18 cellular contexts compared by ENCODE assay signal in the genomic region with DNA sequence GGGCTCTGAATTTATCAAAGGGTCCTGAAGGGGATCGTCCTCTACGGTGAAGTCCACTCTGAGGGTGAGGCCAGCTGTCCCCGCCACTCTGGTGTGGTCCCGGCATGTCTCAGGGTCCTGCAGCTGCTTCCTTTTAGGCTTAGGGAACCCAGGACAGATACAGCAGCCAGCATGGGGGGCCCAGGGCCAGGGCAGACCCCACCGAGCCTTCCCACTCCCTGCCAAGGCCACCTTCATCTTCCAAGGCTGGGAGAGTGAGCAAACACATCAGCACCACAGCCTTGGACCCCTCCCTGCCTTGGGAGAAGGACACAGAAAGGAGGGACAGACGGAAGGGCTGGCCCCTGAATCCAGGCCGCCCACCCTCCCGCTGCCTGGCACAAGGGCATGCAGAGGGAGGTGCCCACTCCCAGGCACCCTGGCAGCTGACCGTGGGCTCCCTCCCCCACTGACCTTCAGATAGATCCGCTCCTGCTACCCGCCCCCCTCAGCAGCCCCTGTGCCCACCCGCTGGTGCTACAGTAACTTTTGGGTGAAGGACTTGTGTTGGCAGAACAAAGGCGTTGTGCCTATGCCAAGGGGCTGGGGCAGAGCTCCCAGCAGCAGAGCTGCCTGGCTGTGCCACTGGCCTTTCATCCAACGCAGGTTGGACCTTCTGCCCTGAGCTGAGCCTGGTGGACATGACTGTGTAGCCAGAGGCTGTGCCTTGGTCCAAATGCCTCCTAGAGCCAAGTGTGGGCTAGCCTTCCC. TPM values are rescaled to one million over a fixed set of nuclear protein-coding genes. Genes with fewer than 3 reads are reported as not detected.
DNase-seq lines count a peak whose midpoint lies in the region; ATAC-seq, FAIRE-seq and TF ChIP-seq lines count a peak whose summit lies in the region.
"Had no signal": no experiment of that assay in that cellular context is flagged by ENCODE, and none has a peak within 500 bp of the region (broad histone marks: within the 10 kb centered on the region; RNA-seq: fewer than 3 reads in every experiment).

No MANE protein-coding gene starts in this region.

- no peaks in the 10 kb centered on the region for H3K9me3 Mint-ChIP-seq in activated naive CD4-positive, alpha-beta T cell treated with anti-CD3 and anti-CD28 coated beads, Interleukin-2, amount 10 ng/mL, durations not matched to agents 7 days and 5 days
- H3K9me3 Mint-ChIP-seq in activated naive CD4-positive, alpha-beta T cell treated with anti-CD3 and anti-CD28 coated beads for 36 hours: no peaks in the 10 kb centered on the region
- H3K9me3 Mint-ChIP-seq in mesothelial cell of epicardium: no peaks in the 10 kb centered on the region
- H3K9me3 Mint-ChIP-seq: effector memory CD8-positive, alpha-beta T cell; neural progenitor cell had no signal

- H3K4me3 Mint-ChIP-seq in activated naive CD4-positive, alpha-beta T cell treated with anti-CD3 and anti-CD28 coated beads, Interleukin-2, amount 10 ng/mL, durations not matched to agents 7 days and 5 days: no peak overlapping the region
- no peak overlapping the region for H3K4me3 Mint-ChIP-seq in activated naive CD4-positive, alpha-beta T cell treated with anti-CD3 and anti-CD28 coated beads for 36 hours
- peak overlapping the region; percentile 95 for H3K4me3 Mint-ChIP-seq in mesothelial cell of epicardium
- H3K4me3 Mint-ChIP-seq: effector memory CD8-positive, alpha-beta T cell; neural progenitor cell had no signal

- WGBS in prostate gland: 92% methylated on average over 14 of the region's 14 CpGs

- peak; percentile 13 for DNase-seq in activated naive CD4-positive, alpha-beta T cell treated with anti-CD3 and anti-CD28 coated beads, Interleukin-2, amount 10 ng/mL, durations not matched to agents 7 days and 5 days
- no peak for DNase-seq in activated naive CD4-positive, alpha-beta T cell treated with anti-CD3 and anti-CD28 coated beads for 36 hours
- no peak for DNase-seq in bronchial epithelial cell (ENCODE audit: low read depth)
- no peak for DNase-seq in mesothelial cell of epicardium (ENCODE audit: low spot score in 2 of 2, unreplicated experiment in 2 of 2)
- no peak for DNase-seq in thoracic aorta (ENCODE audit: low spot score)
- no peak for DNase-seq in prostate gland (ENCODE audit: low spot score)
- no peak for DNase-seq in A673 (ENCODE audit: low spot score)
- DNase-seq: amniotic stem cell; effector memory CD8-positive, alpha-beta T cell; IMR-90; NCI-H1105 treated with DMSO at 0.1 percent for 48 hours; NCI-H2081 treated with DMSO at 0.1 percent for 48 hours; NK-92 treated with Interleukin-12 subunit alpha and Interleukin-12 subunit beta, amount 100 ng/mL, for 24 hours; SW 1271 had no signal

- no peaks in the 10 kb centered on the region for H3K9me3 ChIP-seq in thoracic aorta
- H3K9me3 ChIP-seq in prostate gland: no peaks in the 10 kb centered on the region
- no peaks in the 10 kb centered on the region for H3K9me3 ChIP-seq in A673 (ENCODE audit: low read depth, low read length, poor library complexity, severe bottlenecking)

- POLR2A ChIA-PET in A673 (lab: Charles Lee; ENCODE audit: low non-redundant PET): no interaction called here

- H3K4me3 ChIP-seq in bronchial epithelial cell (ENCODE audit: low read depth, low read length) (no peak overlapping the region), thoracic aorta (no peak overlapping the region), prostate gland (no peak overlapping the region), A673 (ENCODE audit: low read depth, low read length, poor library complexity, severe bottlenecking) (no peak overlapping the region)
- H3K4me3 ChIP-seq: neural progenitor cell had no signal

- peak overlapping the region; percentile 43 to 76 for H3K27ac ChIP-seq in thoracic aorta
- H3K27ac ChIP-seq in prostate gland: no peak overlapping the region
- H3K27ac ChIP-seq in A673 (ENCODE audit: low read depth, low read length, poor library complexity, severe bottlenecking): no peak overlapping the region
- H3K27ac ChIP-seq: neural progenitor cell had no signal

- no peaks in the 10 kb centered on the region for H3K36me3 ChIP-seq in bronchial epithelial cell (ENCODE audit: control insufficient read depth, insufficient read depth, low read length)
- H3K36me3 ChIP-seq in thoracic aorta: no peaks in the 10 kb centered on the region
- no peaks in the 10 kb centered on the region for H3K36me3 ChIP-seq in prostate gland
- H3K36me3 ChIP-seq in A673 (ENCODE audit: insufficient read depth, low read length, poor library complexity, severe bottlenecking): no peaks in the 10 kb centered on the region
- H3K36me3 ChIP-seq: neural progenitor cell had no signal

- CTCF ChIA-PET in activated naive CD4-positive, alpha-beta T cell treated with anti-CD3 and anti-CD28 coated beads, Interleukin-2, amount 10 ng/mL, durations not matched to agents 7 days and 5 days (lab: Charles Lee): interaction anchor here (0.7 kb wide), 1 partner anchor 10 kb away, joined by 3 read pairs; no protein-coding TSS in a partner anchor
- CTCF ChIA-PET in activated naive CD4-positive, alpha-beta T cell treated with anti-CD3 and anti-CD28 coated beads for 36 hours (lab: Charles Lee): interaction anchor here (0.6 to 1.5 kb wide), 3 partner anchors 38 to 402 kb away, joined by 3 to 5 read pairs (median 3); no protein-coding TSS in a partner anchor
- CTCF ChIA-PET in A673 (lab: Charles Lee): no interaction called here

- no peak for TF ChIP-seq CTCF in bronchial epithelial cell (IDR thresholded peaks at IDR 0.05; ENCODE audit: insufficient read depth, low read length, severe bottlenecking)
- TF ChIP-seq CTCF in mesothelial cell of epicardium (IDR thresholded peaks at IDR 0.05; ENCODE audit: unreplicated experiment): no peak
- TF ChIP-seq CTCF in thoracic aorta (IDR thresholded peaks at IDR 0.05): no peak
- no peak for TF ChIP-seq CTCF in prostate gland (IDR thresholded peaks at IDR 0.05)
- no peak for TF ChIP-seq CTCF in A673 (conservative IDR thresholded peaks at IDR 0.05; ENCODE audit: low read depth, low read length)

- peaks cover 47% of the 10 kb centered on the region for H3K27me3 Mint-ChIP-seq in activated naive CD4-positive, alpha-beta T cell treated with anti-CD3 and anti-CD28 coated beads, Interleukin-2, amount 10 ng/mL, durations not matched to agents 7 days and 5 days
- H3K27me3 Mint-ChIP-seq in activated naive CD4-positive, alpha-beta T cell treated with anti-CD3 and anti-CD28 coated beads for 36 hours (ENCODE audit: low read depth): peaks cover 30% of the 10 kb centered on the region
- no peaks in the 10 kb centered on the region for H3K27me3 Mint-ChIP-seq in mesothelial cell of epicardium (ENCODE audit: low read depth)

- peak; percentile 58 for FAIRE-seq in bronchial epithelial cell (lab: Jason Lieb, UNC)
- FAIRE-seq: GM18507 had no signal

- H3K4me1 ChIP-seq in thoracic aorta (ENCODE audit: control insufficient read depth in 1 of 2, low read depth in 2 of 2) (peaks cover 41 to 80% of the 10 kb centered on the region in 2 donors), prostate gland (replicated peaks) (peaks cover 10% of the 10 kb centered on the region), A673 (ENCODE audit: insufficient read depth, low read length, poor library complexity, severe bottlenecking) (peaks cover 4% of the 10 kb centered on the region)

- no peak overlapping the region for H3K27ac Mint-ChIP-seq in activated naive CD4-positive, alpha-beta T cell treated with anti-CD3 and anti-CD28 coated beads, Interleukin-2, amount 10 ng/mL, durations not matched to agents 7 days and 5 days
- H3K27ac Mint-ChIP-seq in activated naive CD4-positive, alpha-beta T cell treated with anti-CD3 and anti-CD28 coated beads for 36 hours: no peak overlapping the region
- peak overlapping the region; percentile 98 for H3K27ac Mint-ChIP-seq in mesothelial cell of epicardium
- H3K27ac Mint-ChIP-seq: effector memory CD8-positive, alpha-beta T cell; neural progenitor cell had no signal

- TF ChIP-seq POLR2A in prostate gland (IDR thresholded peaks at IDR 0.05): no peak

- H3K27me3 ChIP-seq in bronchial epithelial cell (ENCODE audit: control insufficient read depth, insufficient read depth, low read length): peaks cover 4% of the 10 kb centered on the region
- no peaks in the 10 kb centered on the region for H3K27me3 ChIP-seq in thoracic aorta (replicated peaks; ENCODE audit: insufficient read depth)
- peaks cover 7% of the 10 kb centered on the region for H3K27me3 ChIP-seq in prostate gland (replicated peaks; ENCODE audit: insufficient read depth)
- peaks cover 2% of the 10 kb centered on the region for H3K27me3 ChIP-seq in A673 (replicated peaks; ENCODE audit: insufficient read depth, low read depth, low read length, poor library complexity)

- H3K36me3 Mint-ChIP-seq in activated naive CD4-positive, alpha-beta T cell treated with anti-CD3 and anti-CD28 coated beads, Interleukin-2, amount 10 ng/mL, durations not matched to agents 7 days and 5 days: no peaks in the 10 kb centered on the region
- H3K36me3 Mint-ChIP-seq in activated naive CD4-positive, alpha-beta T cell treated with anti-CD3 and anti-CD28 coated beads for 36 hours (ENCODE audit: low read depth): no peaks in the 10 kb centered on the region
- peaks cover 33% of the 10 kb centered on the region for H3K36me3 Mint-ChIP-seq in mesothelial cell of epicardium
- H3K36me3 Mint-ChIP-seq: neural progenitor cell had no signal

- ATAC-seq in thoracic aorta (ENCODE audit: insufficient number of reproducible peaks, low FRiP score, low read depth) (no peak), HG03520 (IDR thresholded peaks at IDR 0.05; ENCODE audit: unreplicated experiment) (no peak)
- ATAC-seq: effector memory CD8-positive, alpha-beta T cell; left colon had no signal

- peaks cover 3% of the 10 kb centered on the region for H3K4me1 Mint-ChIP-seq in activated naive CD4-positive, alpha-beta T cell treated with anti-CD3 and anti-CD28 coated beads, Interleukin-2, amount 10 ng/mL, durations not matched to agents 7 days and 5 days
- peaks cover 9% of the 10 kb centered on the region for H3K4me1 Mint-ChIP-seq in activated naive CD4-positive, alpha-beta T cell treated with anti-CD3 and anti-CD28 coated beads for 36 hours (ENCODE audit: low read depth)
- peaks cover 77% of the 10 kb centered on the region for H3K4me1 Mint-ChIP-seq in mesothelial cell of epicardium

- no TSS peak for BruUV-seq in A673 (replicated peaks; lab: Mats Ljungman, UMichigan)

- intact Hi-C loops in activated naive CD4-positive, alpha-beta T cell treated with anti-CD3 and anti-CD28 coated beads for 36 hours (cut with micrococcal nuclease): no loop called here
- intact Hi-C loops in prostate gland (cut with DNase I) (loop anchor here (5.0 to 10.0 kb wide), 2 partner anchors 338 to 605 kb away; no protein-coding TSS in a partner anchor), A673 (cut with micrococcal nuclease; ENCODE audit: unreplicated experiment) (loop anchor here (10.0 kb wide), 1 partner anchor 525 kb away; no protein-coding TSS in a partner anchor)

RNA-seq across cellular contexts. Expression of a gene that starts 7.6 kb away (rescaled TPM):
- not detected for total RNA-seq in activated naive CD4-positive, alpha-beta T cell treated with anti-CD3 and anti-CD28 coated beads for 36 hours
- total RNA-seq in bronchial epithelial cell: under 0.01 and 0.53 TPM in 2 replicates
- total RNA-seq in mesothelial cell of epicardium: 1,290 to 1,322 TPM (median 1,292 TPM) in 3 replicates
- 10 to 100 TPM in 1 of 2 donors, 1 to 10 TPM in 1; 6.0 to 20.8 TPM for total RNA-seq in thoracic aorta
- total RNA-seq in prostate gland: 10 to 100 TPM in 1 of 2 donors, under 1 TPM in 1; 0.91 to 68.2 TPM
- total RNA-seq in A673 (2021): 2.1 and 2.7 TPM in 2 replicates
- total RNA-seq: IMR-90 had no signal

Comparison
In these comparisons a context has a peak if more than half of its experiments do, and no peak if none do; other contexts are left out.
1. H3K27ac ChIP-seq: peak in thoracic aorta (2 of 2); none in prostate gland (0 of 2) and A673 (single experiment).
2. RNA of a gene that starts 7.6 kb away (total RNA-seq): 1,290 to 1,322 TPM in mesothelial cell of epicardium; 0.91 to 68.2 TPM in prostate gland, 6.0 to 20.8 TPM in thoracic aorta, 2.1 to 2.7 TPM in A673, under 0.01 to 0.53 TPM in bronchial epithelial cell and not detected in activated naive CD4-positive, alpha-beta T cell treated with anti-CD3 and anti-CD28 coated beads for 36 hours; every median in the first group is over 10 times any median in the second.